In the genomic region with DNA sequence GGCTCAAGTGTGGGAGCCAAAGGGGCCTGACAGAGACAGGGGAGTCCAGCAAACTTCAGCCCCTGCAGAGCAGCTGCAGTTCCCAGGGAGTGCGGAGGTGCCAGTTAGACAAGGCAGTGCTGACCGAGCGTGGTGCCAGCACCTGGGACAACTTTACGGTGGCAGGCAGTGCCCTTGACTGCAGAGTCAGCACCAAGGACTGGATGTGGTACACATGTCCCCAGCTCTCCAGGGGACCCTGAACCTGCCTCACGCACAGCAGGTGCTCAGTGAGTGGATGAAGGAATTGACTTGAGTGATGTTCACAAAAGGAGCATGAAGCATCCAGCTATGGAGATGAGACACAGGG, we compare ENCODE assay signal across 24 cellular contexts.
"Had no signal": no experiment of that assay in that cellular context is flagged by ENCODE, and none has a peak within 500 bp of the region (broad histone marks: within the 10 kb centered on the region; RNA-seq: fewer than 3 reads in every experiment).

No MANE protein-coding gene starts in this region.

- DNase-seq: activated CD4-positive, alpha-beta memory T cell treated with anti-CD3 and anti-CD28 coated beads for 36 hours; activated CD4-positive, alpha-beta T cell treated with anti-CD3 and anti-CD28 coated beads, Interleukin-2, amount 10 ng/mL, durations not matched to agents 24 days and 14 days; activated CD4-positive, CD25-positive, alpha-beta regulatory T cell treated with anti-CD3 and anti-CD28 coated beads, Interleukin-2, amount 50 U/mL, for 72 hours; activated CD8-positive, alpha-beta memory T cell treated with anti-CD3 and anti-CD28 coated beads, Interleukin-2, amount 50 U/mL, for 4 hours; activated effector memory CD4-positive, alpha-beta T cell treated with anti-CD3 and anti-CD28 coated beads, Interleukin-2, amount 50 U/mL, for 16 hours; activated naive CD4-positive, alpha-beta T cell treated with anti-CD3 and anti-CD28 coated beads for 36 hours; activated naive CD8-positive, alpha-beta T cell treated with anti-CD3 and anti-CD28 coated beads, Interleukin-2, amount 10 ng/mL, durations not matched to agents 7 days and 5 days; activated T-cell treated with anti-CD3 and anti-CD28 coated beads, Interleukin-2, amount 50 U/mL, for 1 hour; brain microvascular endothelial cell; central memory CD4-positive, alpha-beta T cell; foreskin fibroblast; head of caudate nucleus; kidney glomerular epithelial cell; ovary; sigmoid colon; small intestine; stimulated activated CD4-positive, alpha-beta T cell treated with anti-CD3 and anti-CD28 coated beads, Interleukin-4, amount 100 ng/mL, for 24 hours; stimulated activated naive CD8-positive, alpha-beta T cell treated with anti-CD3 and anti-CD28 coated beads, Interleukin-15, amount 100 ng/mL, for 72 hours; T1000 had no signal

- H3K4me1 ChIP-seq: ascending aorta, left lung, sigmoid colon, upper lobe of left lung had no signal

- H3K27me3 ChIP-seq: ascending aorta, brain microvascular endothelial cell, left lung, ovary, sigmoid colon, thyroid gland, upper lobe of left lung had no signal

- H3K27ac ChIP-seq: ascending aorta, brain microvascular endothelial cell, left lung, ovary, sigmoid colon, upper lobe of left lung had no signal

- H3K4me3 ChIP-seq: ascending aorta, left lung, ovary, sigmoid colon, thyroid gland, upper lobe of left lung had no signal

- H3K36me3 ChIP-seq: ascending aorta, brain microvascular endothelial cell, left lung, ovary, sigmoid colon, thyroid gland, upper lobe of left lung had no signal

- FAIRE-seq: small intestine had no signal

- ATAC-seq: esophagus mucosa; left lung; stimulated activated naive CD8-positive, alpha-beta T cell treated with anti-CD3 and anti-CD28 coated beads, Interleukin-15, amount 100 ng/mL, for 72 hours had no signal

- H3K9me3 ChIP-seq: ascending aorta, left lung, ovary, sigmoid colon, thyroid gland, upper lobe of left lung had no signal
